In genomic region chr11:77065878-77066228, GRCh38 we compare ENCODE assay signal across 7 cellular contexts. TPM values are rescaled to one million over a fixed set of nuclear protein-coding genes. Genes with fewer than 3 reads are reported as not detected.
DNase-seq lines count a peak whose midpoint lies in the region; ATAC-seq and TF ChIP-seq lines count a peak whose summit lies in the region.

No MANE protein-coding gene starts in this region.

- no peaks in the 10 kb centered on the region for H3K9me3 Mint-ChIP-seq in endothelial cell (ENCODE audit: unreplicated experiment)

- DNase-seq in endothelial cell (ENCODE audit: low spot score) = no peak
- DNase-seq in mucosa of descending colon = peak in 2 of 3 donors; percentile 68 to 75
- DNase-seq in uterus = peak; percentile 71 to 72

- TF ChIP-seq CTCF in OCI-LY3 (IDR thresholded peaks at IDR 0.05; ENCODE audit: low read depth, low read length) = no peak
- TF ChIP-seq CTCF in endothelial cell (IDR thresholded peaks at IDR 0.05; ENCODE audit: unreplicated experiment) = no peak
- no peak for TF ChIP-seq CTCF in mucosa of descending colon (IDR thresholded peaks at IDR 0.05)
- TF ChIP-seq CTCF in uterus (IDR thresholded peaks at IDR 0.05) = no peak

- no peaks in the 10 kb centered on the region for H3K9me3 ChIP-seq in OCI-LY3 (ENCODE audit: insufficient read depth, low read length)
- no peaks in the 10 kb centered on the region for H3K9me3 ChIP-seq in mucosa of descending colon
- H3K9me3 ChIP-seq in uterus = no peaks in the 10 kb centered on the region

- H3K27ac ChIP-seq in OCI-LY3 (ENCODE audit: low read length) (no peak overlapping the region), uterus (peak overlapping the region; percentile 88 to 96)

- H3K27ac Mint-ChIP-seq in endothelial cell (ENCODE audit: unreplicated experiment) = peak overlapping the region; percentile 67

- no peak for TF ChIP-seq POLR2A in uterus (IDR thresholded peaks at IDR 0.05)

- H3K9ac ChIP-seq in OCI-LY3 (ENCODE audit: low read length) = peak overlapping the region; percentile 73

- ATAC-seq in GM19467 (IDR thresholded peaks at IDR 0.05; ENCODE audit: unreplicated experiment) = peak; percentile 3
- peak; percentile 6 for ATAC-seq in mucosa of descending colon
- no peak for ATAC-seq in GM21515 (IDR thresholded peaks at IDR 0.05; ENCODE audit: unreplicated experiment)
- no peak for ATAC-seq in GM18511 (IDR thresholded peaks at IDR 0.05; ENCODE audit: unreplicated experiment)

- peaks cover 19% of the 10 kb centered on the region for H3K4me1 Mint-ChIP-seq in endothelial cell (ENCODE audit: unreplicated experiment)

- H3K4me1 ChIP-seq in OCI-LY3 (ENCODE audit: low read length) (peaks cover 16% of the 10 kb centered on the region), mucosa of descending colon (ENCODE audit: low read depth) (peaks cover 52% of the 10 kb centered on the region), uterus (no peaks in the 10 kb centered on the region)

- peak overlapping the region; percentile 81 for H2AFZ ChIP-seq in OCI-LY3 (ENCODE audit: low read depth, low read length)

- peaks cover 14% of the 10 kb centered on the region for H3K27me3 Mint-ChIP-seq in endothelial cell (ENCODE audit: unreplicated experiment)

- H3K27me3 ChIP-seq in OCI-LY3 (ENCODE audit: low read depth, low read length) = peaks cover 15% of the 10 kb centered on the region
- H3K27me3 ChIP-seq in uterus = no peaks in the 10 kb centered on the region

- H3K79me2 ChIP-seq in OCI-LY3 (ENCODE audit: low read length) = no peaks in the 10 kb centered on the region

- H3K36me3 Mint-ChIP-seq in endothelial cell (ENCODE audit: low read depth, unreplicated experiment) = peaks cover 4% of the 10 kb centered on the region

- intact Hi-C loops in mucosa of descending colon (cut with DNase I, micrococcal nuclease) (no loop called here), uterus (cut with DNase I; ENCODE audit: low total_unique reads) (no loop called here)

- H3K36me3 ChIP-seq in OCI-LY3 (replicated peaks; ENCODE audit: low read depth, low read length) (no peaks in the 10 kb centered on the region), mucosa of descending colon (ENCODE audit: low read depth) (no peaks in the 10 kb centered on the region), uterus (no peaks in the 10 kb centered on the region)

- H4K20me1 ChIP-seq in OCI-LY3 (ENCODE audit: insufficient read depth, low read length) = no peaks in the 10 kb centered on the region

- H3K4me3 ChIP-seq in OCI-LY3 (ENCODE audit: low read length) (peak overlapping the region; percentile 85), mucosa of descending colon (no peak overlapping the region), uterus (peak overlapping the region; percentile 68 to 90)

- peak overlapping the region; percentile 87 for H3K4me2 ChIP-seq in OCI-LY3 (ENCODE audit: low read length)

- H3K4me3 Mint-ChIP-seq in endothelial cell (ENCODE audit: unreplicated experiment) = peak overlapping the region; percentile 89

RNA-seq across cellular contexts. Expression of gene CAPN5, which starts 0.9 kb away (rescaled TPM):
- total RNA-seq in endothelial cell (ENCODE audit: unreplicated experiment) (29.7 TPM), mucosa of descending colon (100 to 1,000 TPM; 142 to 351 (median 253) TPM), uterus (10 to 100 TPM in 2 of 4 donors, 1 to 10 TPM in 2; 1.8 to 16.6 (median 8.0) TPM)

RNA-seq across cellular contexts. Expression of gene B3GNT6, which starts 31.7 kb away (rescaled TPM):
- total RNA-seq in endothelial cell (ENCODE audit: unreplicated experiment) (not detected), mucosa of descending colon (100 to 1,000 TPM in 1 of 3 donors, 10 to 100 TPM in 2; 37.4 to 113 (median 82.6) TPM), uterus (under 1 TPM in 1 of 4 donors, not detected in 3; under 0.01 TPM)

RNA-seq across cellular contexts. Expression of gene OMP, which starts 36.8 kb away (rescaled TPM):
- total RNA-seq in endothelial cell (ENCODE audit: unreplicated experiment) (not detected), mucosa of descending colon (10 to 100 TPM; 10.3 to 21.1 (median 11.3) TPM), uterus (1 to 10 TPM in 2 of 4 donors, not detected in 2; 1.0 to 2.1 TPM)

Comparison
In these comparisons a context has a peak if more than half of its experiments do, and no peak if none do; other contexts are left out.
1. ATAC-seq: peak in GM19467 (single experiment) and mucosa of descending colon (single experiment); none in GM21515 (single experiment) and GM18511 (single experiment).
2. RNA of gene B3GNT6, which starts 31.7 kb away (total RNA-seq): 37.4 to 113 TPM in mucosa of descending colon; not detected in endothelial cell (single experiment) and under 0.01 TPM in uterus; every median in the first group is over 10 times any median in the second.